16 cellular contexts compared by ENCODE assay signal in the genomic region with DNA sequence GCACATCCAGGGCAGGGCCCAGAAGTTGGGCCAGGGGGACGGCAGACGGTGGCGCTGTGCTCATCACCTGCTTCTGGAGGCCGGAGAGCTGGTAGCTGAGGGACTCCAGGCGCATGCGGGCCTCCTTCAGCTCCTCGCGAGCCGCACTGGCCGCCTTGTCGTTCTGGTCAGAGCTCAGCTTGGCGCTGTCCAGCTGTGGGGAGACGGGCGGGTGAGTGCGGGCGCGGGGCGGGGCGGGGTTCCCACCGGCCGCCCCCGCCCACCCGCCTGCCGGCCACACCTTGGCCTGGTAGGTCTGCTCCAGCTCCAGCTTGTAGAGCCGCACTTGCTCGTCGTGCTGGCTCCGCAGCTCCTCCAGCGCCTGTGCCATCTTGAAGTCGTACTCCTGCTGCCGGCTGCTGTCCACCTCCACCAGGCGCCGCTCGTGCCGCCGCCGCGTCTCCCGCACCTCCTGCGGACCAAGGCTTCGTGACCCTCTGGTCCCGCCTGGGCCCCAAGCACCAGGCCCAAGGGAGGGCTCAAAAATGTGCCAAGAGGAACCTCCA. TPM values are rescaled to one million over a fixed set of nuclear protein-coding genes. Genes with fewer than 3 reads are reported as not detected.
DNase-seq lines count a peak whose midpoint lies in the region; ATAC-seq and TF ChIP-seq lines count a peak whose summit lies in the region.
"Had no signal": no experiment of that assay in that cellular context is flagged by ENCODE, and none has a peak within 500 bp of the region (broad histone marks: within the 10 kb centered on the region; RNA-seq: fewer than 3 reads in every experiment).

No MANE protein-coding gene starts in this region.

- H3K27ac Mint-ChIP-seq in activated CD4-positive, alpha-beta T cell treated with anti-CD3 and anti-CD28 coated beads, Interleukin-2, amount 10 ng/mL, durations not matched to agents 24 days and 14 days: peak overlapping the region; percentile 47
- no peak overlapping the region for H3K27ac Mint-ChIP-seq in stimulated activated naive CD8-positive, alpha-beta T cell treated with anti-CD3 and anti-CD28 coated beads, Interleukin-15, amount 100 ng/mL, for 72 hours
- peak overlapping the region; percentile 69 for H3K27ac Mint-ChIP-seq in progenitor cell of endocrine pancreas
- H3K27ac Mint-ChIP-seq: B cell; CD4-positive, CD25-positive, alpha-beta regulatory T cell; CD8-positive, alpha-beta T cell; GM23338 had no signal

- intact Hi-C loops in activated CD4-positive, alpha-beta T cell treated with anti-CD3 and anti-CD28 coated beads, Interleukin-2, amount 10 ng/mL, durations not matched to agents 24 days and 14 days (cut with micrococcal nuclease): no loop called here

- peak; percentile 15 for ATAC-seq in stimulated activated naive CD8-positive, alpha-beta T cell treated with anti-CD3 and anti-CD28 coated beads, Interleukin-15, amount 100 ng/mL, for 72 hours
- no peak for ATAC-seq in stimulated activated naive CD8-positive, alpha-beta T cell treated with anti-CD3 and anti-CD28 coated beads, Interleukin-15, Interleukin-2, amounts not matched to agents 100 U/mL and 50 U/mL, for 24 hours
- no peak for ATAC-seq in HG03565 (IDR thresholded peaks at IDR 0.05; ENCODE audit: unreplicated experiment)
- ATAC-seq: CD8-positive, alpha-beta T cell; GM12878; GM23338 had no signal

- no peaks in the 10 kb centered on the region for H3K4me1 Mint-ChIP-seq in activated CD4-positive, alpha-beta T cell treated with anti-CD3 and anti-CD28 coated beads, Interleukin-2, amount 10 ng/mL, durations not matched to agents 24 days and 14 days
- H3K4me1 Mint-ChIP-seq in stimulated activated naive CD8-positive, alpha-beta T cell treated with anti-CD3 and anti-CD28 coated beads, Interleukin-15, amount 100 ng/mL, for 72 hours: peaks cover 7% of the 10 kb centered on the region
- no peaks in the 10 kb centered on the region for H3K4me1 Mint-ChIP-seq in progenitor cell of endocrine pancreas (ENCODE audit: low read depth)
- H3K4me1 Mint-ChIP-seq: B cell had no signal

- TF ChIP-seq CTCF in progenitor cell of endocrine pancreas (IDR thresholded peaks at IDR 0.05; ENCODE audit: unreplicated experiment): no peak

- no peaks in the 10 kb centered on the region for H3K27me3 Mint-ChIP-seq in activated CD4-positive, alpha-beta T cell treated with anti-CD3 and anti-CD28 coated beads, Interleukin-2, amount 10 ng/mL, durations not matched to agents 24 days and 14 days
- H3K27me3 Mint-ChIP-seq in stimulated activated naive CD8-positive, alpha-beta T cell treated with anti-CD3 and anti-CD28 coated beads, Interleukin-15, amount 100 ng/mL, for 72 hours: no peaks in the 10 kb centered on the region
- no peaks in the 10 kb centered on the region for H3K27me3 Mint-ChIP-seq in progenitor cell of endocrine pancreas
- H3K27me3 Mint-ChIP-seq: B cell; CD4-positive, CD25-positive, alpha-beta regulatory T cell had no signal

- H3K4me3 Mint-ChIP-seq in activated CD4-positive, alpha-beta T cell treated with anti-CD3 and anti-CD28 coated beads, Interleukin-2, amount 10 ng/mL, durations not matched to agents 24 days and 14 days: no peak overlapping the region
- H3K4me3 Mint-ChIP-seq in stimulated activated naive CD8-positive, alpha-beta T cell treated with anti-CD3 and anti-CD28 coated beads, Interleukin-15, amount 100 ng/mL, for 72 hours: no peak overlapping the region
- no peak overlapping the region for H3K4me3 Mint-ChIP-seq in progenitor cell of endocrine pancreas (ENCODE audit: low read depth)
- H3K4me3 Mint-ChIP-seq: B cell; CD8-positive, alpha-beta T cell; GM23338 had no signal

- peaks cover 32% of the 10 kb centered on the region for H3K36me3 Mint-ChIP-seq in activated CD4-positive, alpha-beta T cell treated with anti-CD3 and anti-CD28 coated beads, Interleukin-2, amount 10 ng/mL, durations not matched to agents 24 days and 14 days (ENCODE audit: low read depth)
- peaks cover 7% of the 10 kb centered on the region for H3K36me3 Mint-ChIP-seq in progenitor cell of endocrine pancreas (ENCODE audit: insufficient read depth)

- H3K9me3 Mint-ChIP-seq in activated CD4-positive, alpha-beta T cell treated with anti-CD3 and anti-CD28 coated beads, Interleukin-2, amount 10 ng/mL, durations not matched to agents 24 days and 14 days: no peaks in the 10 kb centered on the region
- no peaks in the 10 kb centered on the region for H3K9me3 Mint-ChIP-seq in stimulated activated naive CD8-positive, alpha-beta T cell treated with anti-CD3 and anti-CD28 coated beads, Interleukin-15, amount 100 ng/mL, for 72 hours
- H3K9me3 Mint-ChIP-seq in progenitor cell of endocrine pancreas (ENCODE audit: low read depth): no peaks in the 10 kb centered on the region
- H3K9me3 Mint-ChIP-seq: CD4-positive, CD25-positive, alpha-beta regulatory T cell; CD8-positive, alpha-beta T cell; GM23338 had no signal

- DNase-seq in activated CD4-positive, alpha-beta T cell treated with anti-CD3 and anti-CD28 coated beads, Interleukin-2, amount 10 ng/mL, durations not matched to agents 24 days and 14 days: no peak
- DNase-seq in activated CD4-positive, alpha-beta T cell treated with anti-CD3 and anti-CD28 coated beads for 48 hours: no peak
- DNase-seq in stimulated activated naive CD8-positive, alpha-beta T cell treated with anti-CD3 and anti-CD28 coated beads, Interleukin-15, amount 100 ng/mL, for 72 hours: no peak
- no peak for DNase-seq in stimulated activated naive CD8-positive, alpha-beta T cell treated with anti-CD3 and anti-CD28 coated beads, Interleukin-15, Interleukin-2, amounts not matched to agents 100 U/mL and 50 U/mL, for 24 hours
- DNase-seq in progenitor cell of endocrine pancreas (ENCODE audit: low spot score, unreplicated experiment) (no peak), ureter (ENCODE audit: low spot score) (no peak)
- DNase-seq: CD4-positive, CD25-positive, alpha-beta regulatory T cell; DMS 273 treated with DMSO at 0.1 percent for 48 hours; DMS79; EL; GDM1 had no signal

RNA-seq across cellular contexts. Expression of a gene that starts 7.4 kb away (rescaled TPM):
- total RNA-seq in activated CD4-positive, alpha-beta T cell treated with anti-CD3 and anti-CD28 coated beads, Interleukin-2, amount 10 ng/mL, durations not matched to agents 24 days and 14 days: 182 and 190 TPM in 2 replicates
- total RNA-seq in progenitor cell of endocrine pancreas (108 and 110 TPM in 2 replicates), ureter (87.0 TPM)

RNA-seq across cellular contexts. Expression of a gene that starts 22.0 kb away (rescaled TPM):
- total RNA-seq in activated CD4-positive, alpha-beta T cell treated with anti-CD3 and anti-CD28 coated beads, Interleukin-2, amount 10 ng/mL, durations not matched to agents 24 days and 14 days: 120 TPM in 2 replicates
- 90.0 and 93.6 TPM in 2 replicates for total RNA-seq in progenitor cell of endocrine pancreas
- total RNA-seq in ureter: 27.5 TPM

RNA-seq across cellular contexts. Expression of a gene that starts 41.1 kb away (rescaled TPM):
- 101 and 102 TPM in 2 replicates for total RNA-seq in activated CD4-positive, alpha-beta T cell treated with anti-CD3 and anti-CD28 coated beads, Interleukin-2, amount 10 ng/mL, durations not matched to agents 24 days and 14 days
- total RNA-seq in progenitor cell of endocrine pancreas (4.9 and 5.1 TPM in 2 replicates), ureter (55.3 TPM)

Comparison
In these comparisons a context has a peak if more than half of its experiments do, and no peak if none do; other contexts are left out.
1. H3K27ac Mint-ChIP-seq: peak in activated CD4-positive, alpha-beta T cell treated with anti-CD3 and anti-CD28 coated beads, Interleukin-2, amount 10 ng/mL, durations not matched to agents 24 days and 14 days (single experiment) and progenitor cell of endocrine pancreas (single experiment); none in stimulated activated naive CD8-positive, alpha-beta T cell treated with anti-CD3 and anti-CD28 coated beads, Interleukin-15, amount 100 ng/mL, for 72 hours (0 of 2).